Comparison of ENCODE assay signal across 30 cellular contexts in the genomic region with DNA sequence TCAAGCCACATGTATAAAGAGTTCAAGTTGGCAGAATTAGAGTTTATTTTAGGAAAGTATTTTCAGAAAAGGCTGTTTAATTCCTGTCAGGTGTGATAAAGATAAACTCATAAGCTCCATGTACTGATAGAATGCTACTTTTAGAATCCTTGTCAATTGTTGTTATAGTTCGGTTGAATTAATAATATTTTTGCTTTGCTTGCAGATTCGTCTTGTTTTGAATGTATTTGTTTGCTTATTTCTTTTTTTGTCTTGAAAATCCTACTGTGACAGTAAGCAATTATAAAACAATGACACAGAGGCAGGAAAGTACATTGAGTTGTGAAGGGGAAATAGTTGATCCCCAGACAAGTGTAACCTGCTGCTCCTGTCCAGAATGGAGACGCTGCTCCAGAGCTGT.
"Had no signal": no experiment of that assay in that cellular context is flagged by ENCODE, and none has a peak within 500 bp of the region (broad histone marks: within the 10 kb centered on the region; RNA-seq: fewer than 3 reads in every experiment).

No MANE protein-coding gene starts in this region.

- H3K36me3 ChIP-seq: neutrophil, ovary, spleen, suprapubic skin, tibial artery, transverse colon, upper lobe of right lung, uterus had no signal

- H3K27ac ChIP-seq: neutrophil, ovary, parathyroid adenoma, psoas muscle, skin epidermis, spleen, suprapubic skin, testis, tibial artery, transverse colon, upper lobe of right lung, uterus had no signal

- H2AFZ ChIP-seq: parathyroid adenoma had no signal

- H3K4me3 ChIP-seq: ovary, psoas muscle, skin epidermis, smooth muscle cell, spleen, suprapubic skin, testis, tibial artery, transverse colon, upper lobe of right lung, uterus had no signal

- H3K9ac ChIP-seq: parathyroid adenoma had no signal

- H3K79me2 ChIP-seq: parathyroid adenoma had no signal

- DNase-seq: naive thymus-derived CD8-positive, alpha-beta T cell; nephron progenitor cell; nucleus accumbens; ovary; posterior cingulate gyrus; psoas muscle; right cardiac atrium; spleen; stimulated activated CD4-positive, alpha-beta T cell treated with anti-CD3 and anti-CD28 coated beads, Interleukin-12 subunit alpha, Interleukin-12 subunit beta, amount 100 ng/mL, for 4 hours; stimulated activated CD4-positive, alpha-beta T cell treated with anti-CD3 and anti-CD28 coated beads, Interleukin-1b, Interleukin-23, amount 100 ng/mL, for 48 hours; stimulated activated CD4-positive, alpha-beta T cell treated with anti-CD3 and anti-CD28 coated beads, Interleukin-4, amount 100 ng/mL, for 1 hour; stimulated activated CD4-positive, alpha-beta T cell treated with anti-CD3 and anti-CD28 coated beads, Interleukin-4, amount 100 ng/mL, for 4 hours; stimulated activated CD8-positive, alpha-beta memory T cell treated with anti-CD3 and anti-CD28 coated beads, Interleukin-4, amount 100 ng/mL, for 48 hours; stimulated activated naive CD4-positive, alpha-beta T cell; stimulated activated naive CD8-positive, alpha-beta T cell treated with anti-CD3 and anti-CD28 coated beads, Interleukin-15, amount 100 ng/mL, for 72 hours; stimulated activated naive CD8-positive, alpha-beta T cell treated with anti-CD3 and anti-CD28 coated beads, Interleukin-15, Interleukin-2, amounts not matched to agents 100 U/mL and 50 U/mL, for 24 hours; substantia nigra; testis; tibial artery; transverse colon; upper lobe of right lung; uterus had no signal

- ATAC-seq: naive thymus-derived CD8-positive, alpha-beta T cell; natural killer cell treated with Interleukin-12 subunit alpha and Interleukin-12 subunit beta and Interleukin-15 and Interleukin-18, amount 100 ng/mL, for 72 hours; psoas muscle; right cardiac atrium; sciatic nerve; stimulated activated memory B cell treated with anti-CD40 and anti-IgM and Interleukin-4, amounts not matched to agents 10 μg/mL and 1 μg/mL and 100 μg/mL, for 72 hours; stimulated activated naive CD8-positive, alpha-beta T cell treated with anti-CD3 and anti-CD28 coated beads, Interleukin-15, amount 100 ng/mL, for 72 hours; stimulated activated naive CD8-positive, alpha-beta T cell treated with anti-CD3 and anti-CD28 coated beads, Interleukin-15, Interleukin-2, amounts not matched to agents 100 U/mL and 50 U/mL, for 24 hours; upper lobe of right lung had no signal

- H3K9me3 ChIP-seq: neutrophil, ovary, psoas muscle, spleen, suprapubic skin, testis, tibial artery, transverse colon, upper lobe of right lung, uterus had no signal

- H3K4me2 ChIP-seq: smooth muscle cell had no signal

- H3K27me3 ChIP-seq: neutrophil, ovary, spleen, suprapubic skin, testis, tibial artery, transverse colon, upper lobe of right lung, uterus had no signal

- H3K4me1 ChIP-seq: parathyroid adenoma, psoas muscle, spleen, suprapubic skin, testis, tibial artery, transverse colon, upper lobe of right lung, uterus had no signal
